ENCODE assay signal across 17 cellular contexts in the genomic region with DNA sequence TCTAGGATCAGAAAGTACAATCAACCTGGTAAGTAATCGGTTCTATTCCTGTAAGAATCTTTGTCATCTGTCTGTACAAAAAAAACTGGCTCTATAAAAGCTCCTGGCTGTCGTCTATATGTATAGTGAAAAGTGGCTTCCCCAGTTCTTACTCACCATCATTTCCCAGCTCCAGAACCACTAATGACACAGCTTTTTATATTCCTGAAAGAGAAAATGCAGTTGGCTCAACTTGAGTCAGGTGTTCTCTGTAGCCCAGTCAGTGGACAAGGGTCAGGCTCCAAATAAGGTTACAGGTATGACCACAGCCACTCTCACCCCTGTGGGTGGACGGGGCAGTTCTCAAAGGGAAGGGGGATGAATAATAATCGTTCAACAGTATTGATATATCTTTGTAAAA.
"Had no signal": no experiment of that assay in that cellular context is flagged by ENCODE, and none has a peak within 500 bp of the region (broad histone marks: within the 10 kb centered on the region; RNA-seq: fewer than 3 reads in every experiment).

No MANE protein-coding gene starts in this region.

- H3K9me3 ChIP-seq: breast epithelium, esophagus muscularis mucosa, left lung, pancreas had no signal

- H3K4me3 Mint-ChIP-seq: endodermal cell; memory B cell; neural progenitor cell; T-helper 2 cell treated with Interferon-gamma antibody and Interleukin-4, amounts not matched to agents 5 μg/mL and 100 μg/mL, for 36 hours had no signal

- H3K27me3 ChIP-seq: breast epithelium, esophagus muscularis mucosa, left lung, neural progenitor cell, pancreas had no signal

- H3K4me2 ChIP-seq: neural progenitor cell had no signal

- H3K27ac Mint-ChIP-seq: activated naive CD4-positive, alpha-beta T cell treated with anti-CD3 and anti-CD28 coated beads, Interleukin-2, amount 50 U/mL, for 72 hours; endodermal cell; neural progenitor cell; T-helper 2 cell treated with Interferon-gamma antibody and Interleukin-4, amounts not matched to agents 5 μg/mL and 100 μg/mL, for 36 hours had no signal

- H3K27me3 Mint-ChIP-seq: memory B cell had no signal

- H2AFZ ChIP-seq: neural progenitor cell had no signal

- FAIRE-seq: pancreas had no signal

- H3K4me1 Mint-ChIP-seq: endodermal cell, memory B cell, neural progenitor cell had no signal

- H3K27ac ChIP-seq: breast epithelium, esophagus muscularis mucosa, left lung, neural progenitor cell, pancreas had no signal

- H3K4me1 ChIP-seq: breast epithelium, esophagus muscularis mucosa, left lung, pancreas had no signal

- H3K9me3 Mint-ChIP-seq: activated naive CD4-positive, alpha-beta T cell treated with anti-CD3 and anti-CD28 coated beads, Interleukin-2, amount 50 U/mL, for 72 hours; endodermal cell; memory B cell; neural progenitor cell; T-helper 2 cell treated with Interferon-gamma antibody and Interleukin-4, amounts not matched to agents 5 μg/mL and 100 μg/mL, for 36 hours had no signal

- H3K9ac ChIP-seq: neural progenitor cell had no signal

- H3K36me3 ChIP-seq: breast epithelium, neural progenitor cell had no signal

- H3K36me3 Mint-ChIP-seq: activated naive CD4-positive, alpha-beta T cell treated with anti-CD3 and anti-CD28 coated beads, Interleukin-2, amount 50 U/mL, for 72 hours had no signal

- H3K4me3 ChIP-seq: breast epithelium, esophagus muscularis mucosa, left lung, neural progenitor cell, pancreas had no signal

- DNase-seq: activated CD4-positive, alpha-beta T cell treated with anti-CD3 and anti-CD28 coated beads, Interleukin-2, amount 50 U/mL, for 4 hours; activated T-cell treated with anti-CD3 and anti-CD28 coated beads, Interleukin-2, amount 50 U/mL, for 1 hour; amniotic stem cell; endodermal cell; foreskin fibroblast; head of caudate nucleus; left lung; pancreas; substantia nigra; SW 1271; trophoblast cell had no signal
